Comparison of ENCODE assay signal across 21 cellular contexts in the genomic region with DNA sequence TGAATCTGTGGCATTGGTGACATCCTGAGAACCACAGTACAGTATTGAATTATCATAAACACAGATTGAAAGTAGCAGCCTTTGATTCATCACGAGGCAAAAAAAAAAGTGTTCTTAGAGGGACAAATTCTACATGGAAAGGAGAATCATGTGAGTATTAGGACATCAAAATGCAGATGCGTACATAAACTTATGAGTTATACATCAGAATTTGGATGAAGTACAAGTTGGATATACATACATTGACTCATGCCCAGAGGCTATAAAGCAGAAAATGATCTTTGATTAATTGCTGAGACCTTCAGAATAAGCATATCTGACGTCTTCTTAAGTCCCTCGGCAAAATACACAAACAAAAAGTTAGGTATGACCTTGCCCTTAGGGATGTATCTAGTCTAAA.
DNase-seq lines count a peak whose midpoint lies in the region; ATAC-seq and TF ChIP-seq lines count a peak whose summit lies in the region.
"Had no signal": no experiment of that assay in that cellular context is flagged by ENCODE, and none has a peak within 500 bp of the region (broad histone marks: within the 10 kb centered on the region; RNA-seq: fewer than 3 reads in every experiment).

No MANE protein-coding gene starts in this region.

- no peak for DNase-seq in GM23338 (ENCODE audit: low spot score)
- peak; percentile 29 for DNase-seq in amniotic stem cell (lab: John Stamatoyannopoulos, UW)
- DNase-seq in fibroblast of mammary gland (ENCODE audit: low read depth) = peak; percentile 84
- no peak for DNase-seq in GM13976 (ENCODE audit: low spot score)
- no peak for DNase-seq in left ventricle myocardium superior
- no peak for DNase-seq in Ammon's horn (ENCODE audit: low spot score)
- DNase-seq: activated B cell treated with CpG ODN at 0.5 μM for 24 hours; activated CD8-positive, alpha-beta memory T cell treated with anti-CD3 and anti-CD28 coated beads, Interleukin-2, amount 50 U/mL, for 4 hours; activated naive CD8-positive, alpha-beta T cell treated with anti-CD3 and anti-CD28 coated beads for 36 hours; body of pancreas; esophagus squamous epithelium; MM.1S; NCI-H1417; NCI-H2081 treated with DMSO at 0.1 percent for 48 hours; NCI-H446; NCI-H82; T-helper 9 cell had no signal

- no peaks in the 10 kb centered on the region for H3K9me3 Mint-ChIP-seq in GM23338
- H3K9me3 Mint-ChIP-seq: activated B cell treated with CpG ODN at 0.5 μM for 24 hours; activated naive CD8-positive, alpha-beta T cell treated with anti-CD3 and anti-CD28 coated beads for 36 hours; activated T-helper 2 cell treated with anti-CD3 and anti-CD28 coated beads, Interferon-gamma antibody, Interleukin-2, Interleukin-4, amounts not matched to agents 10 μg/mL and 5 μg/mL and 100 μg/mL, durations not matched to agents 14 hours and 24 hours and 36 hours had no signal

- peaks cover 9% of the 10 kb centered on the region for H3K27me3 Mint-ChIP-seq in GM23338 (ENCODE audit: insufficient read depth, low read depth, poor library complexity)
- H3K27me3 Mint-ChIP-seq: activated B cell treated with CpG ODN at 0.5 μM for 24 hours had no signal

- ATAC-seq in GM23338 (no peak), left ventricle myocardium superior (no peak)
- ATAC-seq: body of pancreas, K562 had no signal

- no peaks in the 10 kb centered on the region for H3K27me3 ChIP-seq in GM23338 (ENCODE audit: insufficient read depth)
- H3K27me3 ChIP-seq: body of pancreas had no signal

- H3K36me3 Mint-ChIP-seq in GM23338 (ENCODE audit: low read depth) = peaks cover 8% of the 10 kb centered on the region; the same call in 1 of the 3 replicates
- H3K36me3 Mint-ChIP-seq: activated naive CD8-positive, alpha-beta T cell treated with anti-CD3 and anti-CD28 coated beads for 36 hours had no signal

- WGBS in urinary bladder = 46% methylated on average over 4 of the region's 4 CpGs

- H3K4me2 ChIP-seq in GM23338 = 0 out of 2 replicates have a peak overlapping the region, but pooled peaks have one; percentile 27

- no peak overlapping the region for H3K4me3 Mint-ChIP-seq in GM23338
- H3K4me3 Mint-ChIP-seq: activated B cell treated with CpG ODN at 0.5 μM for 24 hours; activated naive CD8-positive, alpha-beta T cell treated with anti-CD3 and anti-CD28 coated beads for 36 hours had no signal

- H4K20me1 ChIP-seq in GM23338 (replicated peaks; ENCODE audit: insufficient read depth) = no peaks in the 10 kb centered on the region

- H3K27ac Mint-ChIP-seq in GM23338 = no peak overlapping the region; the same call in 1 of the 2 replicates
- H3K27ac Mint-ChIP-seq: activated B cell treated with CpG ODN at 0.5 μM for 24 hours; activated naive CD8-positive, alpha-beta T cell treated with anti-CD3 and anti-CD28 coated beads for 36 hours; activated T-helper 2 cell treated with anti-CD3 and anti-CD28 coated beads, Interferon-gamma antibody, Interleukin-2, Interleukin-4, amounts not matched to agents 10 μg/mL and 5 μg/mL and 100 μg/mL, durations not matched to agents 14 hours and 24 hours and 36 hours had no signal

- H3K4me3 ChIP-seq in GM23338 (no peak overlapping the region), fibroblast of mammary gland (ENCODE audit: control insufficient read depth, low read depth, low read length) (no peak overlapping the region), urinary bladder (ENCODE audit: low read depth, low read length) (no peak overlapping the region)
- H3K4me3 ChIP-seq: body of pancreas, esophagus squamous epithelium, K562, lung had no signal

- no peak overlapping the region for H3K27ac ChIP-seq in GM23338 (ENCODE audit: low read depth)
- H3K27ac ChIP-seq in urinary bladder (ENCODE audit: low read depth) = peak overlapping the region; percentile 35
- H3K27ac ChIP-seq: body of pancreas had no signal

- H3K4me1 ChIP-seq in GM23338 (ENCODE audit: insufficient read depth) (peaks cover 51% of the 10 kb centered on the region), urinary bladder (ENCODE audit: insufficient read depth) (no peaks in the 10 kb centered on the region)
- H3K4me1 ChIP-seq: body of pancreas had no signal

- no peaks in the 10 kb centered on the region for H3K79me2 ChIP-seq in GM23338 (replicated peaks; ENCODE audit: insufficient read depth)

- TF ChIP-seq CTCF in GM23338 (conservative IDR thresholded peaks at IDR 0.05; ENCODE audit: low read depth in 2 of 2) (no peak), fibroblast of mammary gland (conservative IDR thresholded peaks at IDR 0.05; ENCODE audit: control insufficient read depth, insufficient read depth, low read depth, low read length) (no peak), GM13976 (IDR thresholded peaks at IDR 0.05; ENCODE audit: borderline replicate concordance, control extremely low read depth, extremely low read depth, insufficient read depth, missing control alignments) (no peak)

- peaks cover 70% of the 10 kb centered on the region for H3K4me1 Mint-ChIP-seq in GM23338
- H3K4me1 Mint-ChIP-seq: activated B cell treated with CpG ODN at 0.5 μM for 24 hours; activated naive CD8-positive, alpha-beta T cell treated with anti-CD3 and anti-CD28 coated beads for 36 hours had no signal

- in situ Hi-C loops in GM13976 (cut with MboI; ENCODE audit: low sequenced_read_pairs, unreplicated experiment) = no loop called here

- H2AFZ ChIP-seq in GM23338 = no peak overlapping the region

- H3F3A ChIP-seq in GM23338 (replicated peaks; ENCODE audit: low read depth) = no peaks in the 10 kb centered on the region

- peaks cover 5% of the 10 kb centered on the region; the same call in 1 of the 2 replicates for H3K9me2 ChIP-seq in GM23338 (ENCODE audit: insufficient read depth)

- H3K36me3 ChIP-seq in GM23338 (ENCODE audit: insufficient read depth) = no peaks in the 10 kb centered on the region
- H3K36me3 ChIP-seq in urinary bladder (ENCODE audit: insufficient read depth) = no peaks in the 10 kb centered on the region
- H3K36me3 ChIP-seq: esophagus squamous epithelium had no signal

- intact Hi-C loops in left ventricle myocardium superior (cut with micrococcal nuclease) = no loop called here

TF ChIP-seq in GM23338, 12 proteins besides CTCF, POLR2A, EP300 and RAD21 (continues in another document):
- TF ChIP-seq, protein P1, sequence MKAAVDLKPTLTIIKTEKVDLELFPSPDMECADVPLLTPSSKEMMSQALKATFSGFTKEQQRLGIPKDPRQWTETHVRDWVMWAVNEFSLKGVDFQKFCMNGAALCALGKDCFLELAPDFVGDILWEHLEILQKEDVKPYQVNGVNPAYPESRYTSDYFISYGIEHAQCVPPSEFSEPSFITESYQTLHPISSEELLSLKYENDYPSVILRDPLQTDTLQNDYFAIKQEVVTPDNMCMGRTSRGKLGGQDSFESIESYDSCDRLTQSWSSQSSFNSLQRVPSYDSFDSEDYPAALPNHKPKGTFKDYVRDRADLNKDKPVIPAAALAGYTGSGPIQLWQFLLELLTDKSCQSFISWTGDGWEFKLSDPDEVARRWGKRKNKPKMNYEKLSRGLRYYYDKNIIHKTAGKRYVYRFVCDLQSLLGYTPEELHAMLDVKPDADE (IDR thresholded peaks at IDR 0.05) = no peak
- TF ChIP-seq JUNB (IDR thresholded peaks at IDR 0.05; ENCODE audit: unreplicated experiment) (no peak), NANOG (IDR thresholded peaks at IDR 0.05; ENCODE audit: borderline replicate concordance) (no peak), EZH2 (IDR thresholded peaks at IDR 0.05; ENCODE audit: low read depth, unreplicated experiment) (no peak), CREB1 (CRISPR knock-in tag; IDR thresholded peaks at IDR 0.05; ENCODE audit: low read depth) (no peak), POLR2AphosphoS5 (IDR thresholded peaks at IDR 0.05; ENCODE audit: low read depth) (no peak), ZNF114 (CRISPR knock-in tag; IDR thresholded peaks at IDR 0.05) (no peak), STAT1 (IDR thresholded peaks at IDR 0.05; ENCODE audit: unreplicated experiment) (no peak), ZNF331 (CRISPR knock-in tag; IDR thresholded peaks at IDR 0.05; ENCODE audit: low read depth) (no peak)
- TF ChIP-seq, protein P2, sequence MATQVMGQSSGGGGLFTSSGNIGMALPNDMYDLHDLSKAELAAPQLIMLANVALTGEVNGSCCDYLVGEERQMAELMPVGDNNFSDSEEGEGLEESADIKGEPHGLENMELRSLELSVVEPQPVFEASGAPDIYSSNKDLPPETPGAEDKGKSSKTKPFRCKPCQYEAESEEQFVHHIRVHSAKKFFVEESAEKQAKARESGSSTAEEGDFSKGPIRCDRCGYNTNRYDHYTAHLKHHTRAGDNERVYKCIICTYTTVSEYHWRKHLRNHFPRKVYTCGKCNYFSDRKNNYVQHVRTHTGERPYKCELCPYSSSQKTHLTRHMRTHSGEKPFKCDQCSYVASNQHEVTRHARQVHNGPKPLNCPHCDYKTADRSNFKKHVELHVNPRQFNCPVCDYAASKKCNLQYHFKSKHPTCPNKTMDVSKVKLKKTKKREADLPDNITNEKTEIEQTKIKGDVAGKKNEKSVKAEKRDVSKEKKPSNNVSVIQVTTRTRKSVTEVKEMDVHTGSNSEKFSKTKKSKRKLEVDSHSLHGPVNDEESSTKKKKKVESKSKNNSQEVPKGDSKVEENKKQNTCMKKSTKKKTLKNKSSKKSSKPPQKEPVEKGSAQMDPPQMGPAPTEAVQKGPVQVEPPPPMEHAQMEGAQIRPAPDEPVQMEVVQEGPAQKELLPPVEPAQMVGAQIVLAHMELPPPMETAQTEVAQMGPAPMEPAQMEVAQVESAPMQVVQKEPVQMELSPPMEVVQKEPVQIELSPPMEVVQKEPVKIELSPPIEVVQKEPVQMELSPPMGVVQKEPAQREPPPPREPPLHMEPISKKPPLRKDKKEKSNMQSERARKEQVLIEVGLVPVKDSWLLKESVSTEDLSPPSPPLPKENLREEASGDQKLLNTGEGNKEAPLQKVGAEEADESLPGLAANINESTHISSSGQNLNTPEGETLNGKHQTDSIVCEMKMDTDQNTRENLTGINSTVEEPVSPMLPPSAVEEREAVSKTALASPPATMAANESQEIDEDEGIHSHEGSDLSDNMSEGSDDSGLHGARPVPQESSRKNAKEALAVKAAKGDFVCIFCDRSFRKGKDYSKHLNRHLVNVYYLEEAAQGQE (IDR thresholded peaks at IDR 0.05; ENCODE audit: unreplicated experiment) = no peak

Comparison
In these comparisons a context has a peak if more than half of its experiments do, and no peak if none do; other contexts are left out.
1. DNase-seq: peak in amniotic stem cell (single experiment) and fibroblast of mammary gland (single experiment); none in GM23338 (single experiment), GM13976 (single experiment), left ventricle myocardium superior (single experiment) and Ammon's horn (single experiment).